Comparison of ENCODE assay signal across 31 cellular contexts in genomic region chr22:50178871-50179869, GRCh38. TPM values are rescaled to one million over a fixed set of nuclear protein-coding genes. Genes with fewer than 3 reads are reported as not detected.
A peak's percentile ranks its signal among the peaks of the same experiment; 100 is the strongest.
DNase-seq lines count a peak whose midpoint lies in the region; ATAC-seq and TF ChIP-seq lines count a peak whose summit lies in the region.
"Had no signal": no experiment of that assay in that cellular context is flagged by ENCODE, and none has a peak within 500 bp of the region (broad histone marks: within the 10 kb centered on the region; RNA-seq: fewer than 3 reads in every experiment).

No MANE protein-coding gene starts in this region.

- H3K9me3 ChIP-seq in right cardiac atrium (ENCODE audit: control insufficient read depth, low read length) (no peaks in the 10 kb centered on the region), heart left ventricle (no peaks in the 10 kb centered on the region), upper lobe of right lung (no peaks in the 10 kb centered on the region), T-helper 17 cell (ENCODE audit: control insufficient read depth, low read length, poor library complexity, severe bottlenecking) (no peaks in the 10 kb centered on the region)
- H3K9me3 ChIP-seq: breast epithelium, tibial artery had no signal

- no peak overlapping the region for H3K4me3 Mint-ChIP-seq in central memory CD8-positive, alpha-beta T cell
- H3K4me3 Mint-ChIP-seq in neural crest cell (peak overlapping the region; percentile 49), T-helper 17 cell (no peak overlapping the region)
- H3K4me3 Mint-ChIP-seq: activated CD4-positive, alpha-beta T cell treated with anti-CD3 and anti-CD28 coated beads, Interleukin-2, amount 10 ng/mL, durations not matched to agents 7 days and 5 days; activated naive CD4-positive, alpha-beta T cell treated with anti-CD3 and anti-CD28 coated beads, Interleukin-2, amount 10 ng/mL, durations not matched to agents 7 days and 5 days; activated T-helper 1 cell treated with anti-CD3 and anti-CD28 coated beads, Interleukin-12 subunit alpha, Interleukin-12 subunit beta, Interleukin-2, Interleukin-4 antibody, amounts not matched to agents 30 ng/mL and 10 ng/mL and 1 ng/mL, durations not matched to agents 14 hours and 24 hours and 36 hours; HFFc6 had no signal

- peaks cover 2% of the 10 kb centered on the region for H3K4me1 ChIP-seq in right cardiac atrium (ENCODE audit: control insufficient read depth, insufficient read depth, low read length)
- peaks cover 0 to 19% (median 8%) of the 10 kb centered on the region in 12 donors for H3K4me1 ChIP-seq in heart left ventricle
- H3K4me1 ChIP-seq in upper lobe of right lung = peaks cover 9% of the 10 kb centered on the region

- 79% methylated on average over 64 of the region's 64 CpGs for WGBS in right cardiac atrium
- 78 to 85% (median 83%) methylated on average over 43 to 64 of the region's 64 CpGs for WGBS in heart left ventricle, 4 donors

- peak overlapping the region; percentile 13 for H3K27ac Mint-ChIP-seq in central memory CD8-positive, alpha-beta T cell (ENCODE audit: low read depth)
- H3K27ac Mint-ChIP-seq in neural crest cell (ENCODE audit: unreplicated experiment) (no peak overlapping the region), T-helper 17 cell (no peak overlapping the region)
- H3K27ac Mint-ChIP-seq: activated CD4-positive, alpha-beta T cell treated with anti-CD3 and anti-CD28 coated beads, Interleukin-2, amount 10 ng/mL, durations not matched to agents 7 days and 5 days; activated naive CD4-positive, alpha-beta T cell treated with anti-CD3 and anti-CD28 coated beads, Interleukin-2, amount 10 ng/mL, durations not matched to agents 7 days and 5 days; activated T-helper 1 cell treated with anti-CD3 and anti-CD28 coated beads, Interleukin-12 subunit alpha, Interleukin-12 subunit beta, Interleukin-2, Interleukin-4 antibody, amounts not matched to agents 30 ng/mL and 10 ng/mL and 1 ng/mL, durations not matched to agents 14 hours and 24 hours and 36 hours; HFFc6 had no signal

- no peak overlapping the region for H3K27ac ChIP-seq in right cardiac atrium (ENCODE audit: low read length)
- no peak overlapping the region for H3K27ac ChIP-seq in heart left ventricle
- H3K27ac ChIP-seq in upper lobe of right lung = no peak overlapping the region
- H3K27ac ChIP-seq: breast epithelium, epithelial cell of prostate, HL-60, PC-9, tibial artery, VCaP had no signal

- no peak for ATAC-seq in right cardiac atrium
- ATAC-seq in heart left ventricle = no peak
- no peak for ATAC-seq in central memory CD8-positive, alpha-beta T cell (replicated peaks; ENCODE audit: extremely low read depth, poor library complexity, severe bottlenecking)
- ATAC-seq in upper lobe of right lung = no peak
- no peak for ATAC-seq in T-helper 17 cell

- no peaks in the 10 kb centered on the region for H3K36me3 ChIP-seq in heart left ventricle
- H3K36me3 ChIP-seq in upper lobe of right lung = no peaks in the 10 kb centered on the region
- H3K36me3 ChIP-seq: breast epithelium, tibial artery had no signal

- DNase-seq in right cardiac atrium = peak in 2 of 3 donors; percentile 47 to 63
- DNase-seq in heart left ventricle = no peak
- no peak for DNase-seq in central memory CD8-positive, alpha-beta T cell (ENCODE audit: low spot score in 2 of 2)
- DNase-seq in neural crest cell (ENCODE audit: low read depth, low spot score) = no peak
- no peak for DNase-seq in NCI-H1105 treated with DMSO at 0.1 percent for 48 hours (lab: John Stamatoyannopoulos, UW)
- DNase-seq in upper lobe of right lung = no peak
- no peak for DNase-seq in EL
- DNase-seq in T-helper 17 cell = no peak
- DNase-seq: ACHN; activated CD4-positive, alpha-beta T cell treated with anti-CD3 and anti-CD28 coated beads, Interleukin-2, amount 10 ng/mL, durations not matched to agents 7 days and 5 days; activated naive CD4-positive, alpha-beta T cell treated with anti-CD3 and anti-CD28 coated beads, Interleukin-2, amount 10 ng/mL, durations not matched to agents 7 days and 5 days; amygdala; C1 segment of cervical spinal cord; DMS79 treated with DMSO at 0.1 percent for 48 hours; effector CD4-positive, alpha-beta T cell; HFFc6; mammary epithelial cell; NCI-H1048; NCI-H1930; NCI-H524 treated with DMSO at 0.1 percent for 48 hours; nucleus accumbens; PC-9; SHP77 treated with DMSO at 0.1 percent for 48 hours; T-helper 9 cell had no signal

- no peaks in the 10 kb centered on the region for H3K27me3 ChIP-seq in right cardiac atrium (ENCODE audit: control insufficient read depth, insufficient read depth)
- peaks cover 0 to 49% (median 9%) of the 10 kb centered on the region in 9 donors for H3K27me3 ChIP-seq in heart left ventricle
- no peaks in the 10 kb centered on the region for H3K27me3 ChIP-seq in upper lobe of right lung
- H3K27me3 ChIP-seq: breast epithelium had no signal

- H3K4me3 ChIP-seq in right cardiac atrium (ENCODE audit: low read length) = no peak overlapping the region
- no peak overlapping the region for H3K4me3 ChIP-seq in heart left ventricle
- no peak overlapping the region for H3K4me3 ChIP-seq in upper lobe of right lung
- H3K4me3 ChIP-seq: breast epithelium, PC-9, smooth muscle cell, tibial artery had no signal

- H3K36me3 Mint-ChIP-seq in central memory CD8-positive, alpha-beta T cell (ENCODE audit: insufficient read depth) = peaks cover 1% of the 10 kb centered on the region
- no peaks in the 10 kb centered on the region for H3K36me3 Mint-ChIP-seq in neural crest cell (ENCODE audit: low read depth)
- H3K36me3 Mint-ChIP-seq in T-helper 17 cell (ENCODE audit: low read depth) = peaks cover 4% of the 10 kb centered on the region
- H3K36me3 Mint-ChIP-seq: activated naive CD4-positive, alpha-beta T cell treated with anti-CD3 and anti-CD28 coated beads, Interleukin-2, amount 10 ng/mL, durations not matched to agents 7 days and 5 days had no signal

- intact Hi-C loops in right cardiac atrium (cut with DNase I) = no loop called here
- intact Hi-C loops in heart left ventricle (cut with DNase I) = no loop called here
- intact Hi-C loops in upper lobe of right lung (cut with DNase I) = no loop called here

- H3K9me3 Mint-ChIP-seq in central memory CD8-positive, alpha-beta T cell = no peaks in the 10 kb centered on the region
- H3K9me3 Mint-ChIP-seq in neural crest cell = no peaks in the 10 kb centered on the region
- H3K9me3 Mint-ChIP-seq: activated CD4-positive, alpha-beta T cell treated with anti-CD3 and anti-CD28 coated beads, Interleukin-2, amount 10 ng/mL, durations not matched to agents 7 days and 5 days; activated naive CD4-positive, alpha-beta T cell treated with anti-CD3 and anti-CD28 coated beads, Interleukin-2, amount 10 ng/mL, durations not matched to agents 7 days and 5 days; activated T-helper 1 cell treated with anti-CD3 and anti-CD28 coated beads, Interleukin-12 subunit alpha, Interleukin-12 subunit beta, Interleukin-2, Interleukin-4 antibody, amounts not matched to agents 30 ng/mL and 10 ng/mL and 1 ng/mL, durations not matched to agents 14 hours and 24 hours and 36 hours; HFFc6 had no signal

- H3K27me3 Mint-ChIP-seq in central memory CD8-positive, alpha-beta T cell = peaks cover 10% of the 10 kb centered on the region
- H3K27me3 Mint-ChIP-seq in neural crest cell (ENCODE audit: low read depth) = no peaks in the 10 kb centered on the region
- peaks cover 13% of the 10 kb centered on the region for H3K27me3 Mint-ChIP-seq in T-helper 17 cell
- H3K27me3 Mint-ChIP-seq: activated CD4-positive, alpha-beta T cell treated with anti-CD3 and anti-CD28 coated beads, Interleukin-2, amount 10 ng/mL, durations not matched to agents 7 days and 5 days had no signal

- H3K4me1 Mint-ChIP-seq in central memory CD8-positive, alpha-beta T cell = peaks cover 10% of the 10 kb centered on the region
- H3K4me1 Mint-ChIP-seq in neural crest cell = peaks cover 4% of the 10 kb centered on the region
- H3K4me1 Mint-ChIP-seq in T-helper 17 cell = peaks cover 4% of the 10 kb centered on the region

- TF ChIP-seq POLR2A in heart left ventricle (IDR thresholded peaks at IDR 0.05) = no peak

- TF ChIP-seq CTCF in heart left ventricle (IDR thresholded peaks at IDR 0.05) (no peak), neural crest cell (conservative IDR thresholded peaks at IDR 0.05) (no peak), upper lobe of right lung (IDR thresholded peaks at IDR 0.05) (no peak)

RNA-seq across cellular contexts. Expression of gene TRABD, which starts 6.5 kb away (rescaled TPM):
- total RNA-seq in right cardiac atrium (10 to 100 TPM; 16.7 to 23.2 (median 20.7) TPM), heart left ventricle (10 to 100 TPM; 14.3 to 28.1 (median 17.5) TPM), neural crest cell (45.7 and 46.9 TPM in 2 replicates), upper lobe of right lung (36.5 TPM), T-helper 17 cell (100 to 1,000 TPM; 141 to 158 TPM)
- polyA plus RNA-seq in right cardiac atrium (25.5 TPM), heart left ventricle (10 to 100 TPM; 25.8 to 32.9 TPM)

RNA-seq across cellular contexts. Expression of gene PANX2, which starts 8.6 kb away (rescaled TPM):
- total RNA-seq in right cardiac atrium (1 to 10 TPM in 2 of 4 donors, under 1 TPM in 2; 0.43 to 2.1 (median 1.3) TPM), heart left ventricle (under 1 TPM in 5 of 9 donors, not detected in 4; 0.08 to 0.77 (median 0.56) TPM), neural crest cell (2.5 and 3.0 TPM in 2 replicates), upper lobe of right lung (3.0 TPM), T-helper 17 cell (under 1 TPM in 1 of 2 donors, not detected in 1; 0.29 TPM)
- polyA plus RNA-seq in right cardiac atrium (0.68 TPM), heart left ventricle (under 1 TPM in 1 of 2 donors, not detected in 1; 0.08 TPM)

RNA-seq across cellular contexts. Expression of gene SELENOO, which starts 21.6 kb away (rescaled TPM):
- total RNA-seq in right cardiac atrium = 10 to 100 TPM; 14.6 to 16.3 (median 15.3) TPM
- polyA plus RNA-seq in right cardiac atrium = 17.1 TPM
- 10 to 100 TPM; 10.4 to 23.8 (median 12.8) TPM for total RNA-seq in heart left ventricle
- 10 to 100 TPM; 16.0 to 20.4 TPM for polyA plus RNA-seq in heart left ventricle
- 24.3 and 24.5 TPM in 2 replicates for total RNA-seq in neural crest cell
- 17.6 TPM for total RNA-seq in upper lobe of right lung
- 10 to 100 TPM; 27.4 to 29.5 TPM for total RNA-seq in T-helper 17 cell

Comparison
In these comparisons a context has a peak if more than half of its experiments do, and no peak if none do; other contexts are left out.
1. DNase-seq: peak in right cardiac atrium (2 of 3); none in heart left ventricle (0 of 5), central memory CD8-positive, alpha-beta T cell (0 of 2), neural crest cell (single experiment), NCI-H1105 treated with DMSO at 0.1 percent for 48 hours (single experiment), upper lobe of right lung (single experiment), EL (single experiment) and T-helper 17 cell (0 of 3).